12 cellular contexts compared by ENCODE assay signal in the genomic region with DNA sequence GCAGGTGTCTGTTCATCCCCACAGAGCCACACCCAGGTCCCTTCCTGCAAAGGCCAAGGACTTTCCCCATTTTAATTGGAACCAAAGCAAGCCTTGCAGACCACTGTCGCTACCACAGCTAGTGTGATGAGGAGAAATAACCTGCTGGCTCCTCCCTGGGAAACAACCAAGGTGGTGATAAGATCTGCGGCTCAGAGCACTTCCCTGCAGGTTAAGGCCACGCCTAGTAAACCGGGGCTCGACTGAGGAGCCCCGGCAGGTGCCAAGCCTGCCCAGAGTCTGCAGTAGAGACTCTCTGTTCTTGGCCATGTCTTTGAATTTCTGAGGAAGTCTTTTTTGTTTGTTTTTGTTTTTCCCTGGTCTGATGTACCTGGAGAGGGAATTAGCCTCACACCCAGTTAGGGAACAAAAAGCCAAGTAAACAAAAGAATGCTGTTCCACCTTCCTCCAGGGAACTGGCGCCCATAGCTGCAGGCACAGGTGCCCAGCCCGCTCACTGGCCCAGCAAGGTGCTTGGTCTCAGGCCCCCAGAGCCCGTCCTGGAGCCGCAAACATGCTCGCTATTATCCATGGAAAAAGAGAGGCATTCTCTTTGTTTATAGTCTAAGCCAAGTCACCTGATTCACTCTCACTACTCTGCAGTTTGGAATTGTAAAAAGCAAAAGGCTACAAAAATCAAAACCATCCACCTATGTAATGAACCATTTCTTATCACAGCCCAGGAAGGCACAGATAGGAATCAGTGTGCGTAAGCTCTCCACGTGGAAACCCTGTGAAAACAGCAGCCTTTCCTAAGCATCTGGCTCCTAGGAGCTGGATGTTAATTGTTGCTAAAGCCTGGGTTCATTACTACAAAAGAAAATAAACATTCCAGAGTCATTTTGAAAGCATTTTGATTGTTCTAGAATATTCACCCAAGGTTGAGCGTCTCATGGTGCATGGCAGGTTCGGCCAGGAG. TPM values are rescaled to one million over a fixed set of nuclear protein-coding genes. Genes with fewer than 3 reads are reported as not detected.
A peak's percentile ranks its signal among the peaks of the same experiment; 100 is the strongest.
DNase-seq lines count a peak whose midpoint lies in the region; ATAC-seq and TF ChIP-seq lines count a peak whose summit lies in the region.
"Had no signal": no experiment of that assay in that cellular context is flagged by ENCODE, and none has a peak within 500 bp of the region (broad histone marks: within the 10 kb centered on the region; RNA-seq: fewer than 3 reads in every experiment).

No MANE protein-coding gene starts in this region.

- no peak for TF ChIP-seq CTCF in colonic mucosa (IDR thresholded peaks at IDR 0.05)
- TF ChIP-seq CTCF in stomach (IDR thresholded peaks at IDR 0.05) = no peak
- no peak for TF ChIP-seq CTCF in uterus (IDR thresholded peaks at IDR 0.05)

- no peak for ATAC-seq in HG03108 (IDR thresholded peaks at IDR 0.05; ENCODE audit: unreplicated experiment)

- H3K27me3 ChIP-seq in colonic mucosa = no peaks in the 10 kb centered on the region
- no peaks in the 10 kb centered on the region for H3K27me3 ChIP-seq in stomach
- H3K27me3 ChIP-seq in uterus = no peaks in the 10 kb centered on the region
- H3K27me3 ChIP-seq: MG63 had no signal

- intact Hi-C loops in colonic mucosa (cut with DNase I) (no loop called here), stomach (cut with DNase I; ENCODE audit: low total_unique reads) (no loop called here), uterus (cut with DNase I; ENCODE audit: low total_unique reads) (no loop called here)

- peak overlapping the region; percentile 1 for H3K27ac Mint-ChIP-seq in T-helper 1 cell treated with Interleukin-12 subunit alpha and Interleukin-12 subunit beta and Interleukin-4 antibody, amounts not matched to agents 30 μg/mL and 1 μg/mL, for 36 hours

- H3K4me1 Mint-ChIP-seq in T-helper 1 cell treated with Interleukin-12 subunit alpha and Interleukin-12 subunit beta and Interleukin-4 antibody, amounts not matched to agents 30 μg/mL and 1 μg/mL, for 36 hours (ENCODE audit: low read depth) = peaks cover 57% of the 10 kb centered on the region

- H3K4me3 ChIP-seq in colonic mucosa (no peak overlapping the region), stomach (peak overlapping the region in 1 of 4 donors; percentile 73), uterus (no peak overlapping the region)
- H3K4me3 ChIP-seq: MG63 had no signal

- H3K27ac ChIP-seq in colonic mucosa (peak overlapping the region; percentile 49), stomach (peak overlapping the region; percentile 56 to 93 (median 81)), uterus (peak overlapping the region in 1 of 2 donors; percentile 2)

- H3K9ac ChIP-seq in colonic mucosa (ENCODE audit: low read depth in 2 of 2, low read length in 2 of 2) = peak overlapping the region in 1 of 2 donors; percentile 60

- H3K9me3 Mint-ChIP-seq in T-helper 1 cell treated with Interleukin-12 subunit alpha and Interleukin-12 subunit beta and Interleukin-4 antibody, amounts not matched to agents 30 μg/mL and 1 μg/mL, for 36 hours = no peaks in the 10 kb centered on the region

- WGBS in stomach, 5 donors = 24 to 56% (median 38%) methylated on average over 15 of the region's 15 CpGs

- H3K27me3 Mint-ChIP-seq in T-helper 1 cell treated with Interleukin-12 subunit alpha and Interleukin-12 subunit beta and Interleukin-4 antibody, amounts not matched to agents 30 μg/mL and 1 μg/mL, for 36 hours (ENCODE audit: low read depth) = no peaks in the 10 kb centered on the region

- H3K9me3 ChIP-seq in colonic mucosa (no peaks in the 10 kb centered on the region), stomach (no peaks in the 10 kb centered on the region), uterus (no peaks in the 10 kb centered on the region)
- H3K9me3 ChIP-seq: MG63 had no signal

- no peak for TF ChIP-seq POLR2A in stomach (IDR thresholded peaks at IDR 0.05)
- no peak for TF ChIP-seq POLR2A in uterus (IDR thresholded peaks at IDR 0.05)

- no peak for TF ChIP-seq EP300 in stomach (IDR thresholded peaks at IDR 0.05)

- peak; percentile 30 for DNase-seq in activated naive CD4-positive, alpha-beta T cell treated with Interleukin-2 at 50 U/mL for 16 hours
- DNase-seq in activated naive CD4-positive, alpha-beta T cell treated with anti-CD3 and anti-CD28 coated beads, Interleukin-2, amount 50 U/mL, for 16 hours = no peak
- DNase-seq in colonic mucosa = peak; percentile 73
- DNase-seq in stomach = peak; percentile 81
- DNase-seq in NCI-H187 treated with DMSO at 0.1 percent for 48 hours (lab: John Stamatoyannopoulos, UW) = no peak
- DNase-seq in uterus = no peak
- DNase-seq: H7, MG63, NCI-H524 treated with DMSO at 0.1 percent for 48 hours, SW 1271 had no signal

- H3K36me3 Mint-ChIP-seq in T-helper 1 cell treated with Interleukin-12 subunit alpha and Interleukin-12 subunit beta and Interleukin-4 antibody, amounts not matched to agents 30 μg/mL and 1 μg/mL, for 36 hours (ENCODE audit: low read depth) = peaks cover 9% of the 10 kb centered on the region

- H3K36me3 ChIP-seq in colonic mucosa = no peaks in the 10 kb centered on the region
- H3K36me3 ChIP-seq in stomach = no peaks in the 10 kb centered on the region
- H3K36me3 ChIP-seq in uterus = no peaks in the 10 kb centered on the region
- H3K36me3 ChIP-seq: MG63 had no signal

- H3K4me1 ChIP-seq in colonic mucosa (peaks cover 20% of the 10 kb centered on the region), stomach (peaks cover 71 to 98% (median 94%) of the 10 kb centered on the region in 4 donors), uterus (peaks cover 3 to 13% of the 10 kb centered on the region in 2 donors)

- H3K4me3 Mint-ChIP-seq in T-helper 1 cell treated with Interleukin-12 subunit alpha and Interleukin-12 subunit beta and Interleukin-4 antibody, amounts not matched to agents 30 μg/mL and 1 μg/mL, for 36 hours = peak overlapping the region; percentile 80

RNA-seq across cellular contexts. Expression of a gene that starts 2.7 kb away (rescaled TPM):
- total RNA-seq in colonic mucosa (1 to 10 TPM; 2.9 to 9.0 TPM), stomach (10 to 100 TPM in 1 of 5 donors, 1 to 10 TPM in 4; 2.0 to 13.6 (median 4.4) TPM), uterus (100 to 1,000 TPM in 1 of 4 donors, 10 to 100 TPM in 3; 10.0 to 110 (median 32.9) TPM)
- 10 to 100 TPM in 2 of 3 donors, 1 to 10 TPM in 1; 6.4 to 14.6 (median 10.8) TPM for polyA plus RNA-seq in stomach

RNA-seq across cellular contexts. Expression of a gene that starts 40.9 kb away (rescaled TPM):
- total RNA-seq in colonic mucosa = 1 to 10 TPM; 5.7 to 8.2 TPM
- 10 to 100 TPM in 2 of 5 donors, 1 to 10 TPM in 1, under 1 TPM in 1, not detected in 1; 0.58 to 18.3 (median 9.7) TPM for total RNA-seq in stomach
- polyA plus RNA-seq in stomach = 10 to 100 TPM; 21.9 to 31.2 (median 26.0) TPM
- total RNA-seq in uterus = 10 to 100 TPM in 1 of 4 donors, 1 to 10 TPM in 3; 1.3 to 10.6 (median 5.0) TPM

Comparison
In these comparisons a context has a peak if more than half of its experiments do, and no peak if none do; other contexts are left out.
1. DNase-seq: peak in activated naive CD4-positive, alpha-beta T cell treated with Interleukin-2 at 50 U/mL for 16 hours (single experiment), colonic mucosa (single experiment) and stomach (single experiment); none in activated naive CD4-positive, alpha-beta T cell treated with anti-CD3 and anti-CD28 coated beads, Interleukin-2, amount 50 U/mL, for 16 hours (single experiment), NCI-H187 treated with DMSO at 0.1 percent for 48 hours (single experiment) and uterus (0 of 2).